Comparison of ENCODE assay signal across 1 cellular context in the genomic region with DNA sequence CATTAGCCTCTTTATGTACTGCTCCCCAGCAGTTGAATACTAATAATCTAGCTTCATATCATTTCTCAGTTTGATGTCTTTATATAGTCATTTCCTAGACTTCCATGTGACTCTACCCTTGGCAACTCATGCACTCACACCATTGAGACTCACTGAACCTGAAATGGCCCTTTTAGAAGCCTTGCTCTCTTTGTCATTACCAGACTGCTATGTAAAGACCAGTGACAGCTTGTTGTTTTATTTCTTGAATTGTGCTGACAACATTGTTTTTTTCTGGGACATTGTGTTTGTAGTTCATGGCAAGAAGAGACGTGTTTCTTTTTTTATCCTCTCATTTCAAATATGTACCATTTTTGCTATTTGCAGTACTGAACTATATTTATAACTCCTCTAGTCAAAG.
TF ChIP-seq lines count a peak whose summit lies in the region.

No MANE protein-coding gene starts in this region.

TF ChIP-seq in GM23338, 12 proteins besides CTCF, POLR2A, EP300 and RAD21 (continued from another document):
- TF ChIP-seq, protein P1, sequence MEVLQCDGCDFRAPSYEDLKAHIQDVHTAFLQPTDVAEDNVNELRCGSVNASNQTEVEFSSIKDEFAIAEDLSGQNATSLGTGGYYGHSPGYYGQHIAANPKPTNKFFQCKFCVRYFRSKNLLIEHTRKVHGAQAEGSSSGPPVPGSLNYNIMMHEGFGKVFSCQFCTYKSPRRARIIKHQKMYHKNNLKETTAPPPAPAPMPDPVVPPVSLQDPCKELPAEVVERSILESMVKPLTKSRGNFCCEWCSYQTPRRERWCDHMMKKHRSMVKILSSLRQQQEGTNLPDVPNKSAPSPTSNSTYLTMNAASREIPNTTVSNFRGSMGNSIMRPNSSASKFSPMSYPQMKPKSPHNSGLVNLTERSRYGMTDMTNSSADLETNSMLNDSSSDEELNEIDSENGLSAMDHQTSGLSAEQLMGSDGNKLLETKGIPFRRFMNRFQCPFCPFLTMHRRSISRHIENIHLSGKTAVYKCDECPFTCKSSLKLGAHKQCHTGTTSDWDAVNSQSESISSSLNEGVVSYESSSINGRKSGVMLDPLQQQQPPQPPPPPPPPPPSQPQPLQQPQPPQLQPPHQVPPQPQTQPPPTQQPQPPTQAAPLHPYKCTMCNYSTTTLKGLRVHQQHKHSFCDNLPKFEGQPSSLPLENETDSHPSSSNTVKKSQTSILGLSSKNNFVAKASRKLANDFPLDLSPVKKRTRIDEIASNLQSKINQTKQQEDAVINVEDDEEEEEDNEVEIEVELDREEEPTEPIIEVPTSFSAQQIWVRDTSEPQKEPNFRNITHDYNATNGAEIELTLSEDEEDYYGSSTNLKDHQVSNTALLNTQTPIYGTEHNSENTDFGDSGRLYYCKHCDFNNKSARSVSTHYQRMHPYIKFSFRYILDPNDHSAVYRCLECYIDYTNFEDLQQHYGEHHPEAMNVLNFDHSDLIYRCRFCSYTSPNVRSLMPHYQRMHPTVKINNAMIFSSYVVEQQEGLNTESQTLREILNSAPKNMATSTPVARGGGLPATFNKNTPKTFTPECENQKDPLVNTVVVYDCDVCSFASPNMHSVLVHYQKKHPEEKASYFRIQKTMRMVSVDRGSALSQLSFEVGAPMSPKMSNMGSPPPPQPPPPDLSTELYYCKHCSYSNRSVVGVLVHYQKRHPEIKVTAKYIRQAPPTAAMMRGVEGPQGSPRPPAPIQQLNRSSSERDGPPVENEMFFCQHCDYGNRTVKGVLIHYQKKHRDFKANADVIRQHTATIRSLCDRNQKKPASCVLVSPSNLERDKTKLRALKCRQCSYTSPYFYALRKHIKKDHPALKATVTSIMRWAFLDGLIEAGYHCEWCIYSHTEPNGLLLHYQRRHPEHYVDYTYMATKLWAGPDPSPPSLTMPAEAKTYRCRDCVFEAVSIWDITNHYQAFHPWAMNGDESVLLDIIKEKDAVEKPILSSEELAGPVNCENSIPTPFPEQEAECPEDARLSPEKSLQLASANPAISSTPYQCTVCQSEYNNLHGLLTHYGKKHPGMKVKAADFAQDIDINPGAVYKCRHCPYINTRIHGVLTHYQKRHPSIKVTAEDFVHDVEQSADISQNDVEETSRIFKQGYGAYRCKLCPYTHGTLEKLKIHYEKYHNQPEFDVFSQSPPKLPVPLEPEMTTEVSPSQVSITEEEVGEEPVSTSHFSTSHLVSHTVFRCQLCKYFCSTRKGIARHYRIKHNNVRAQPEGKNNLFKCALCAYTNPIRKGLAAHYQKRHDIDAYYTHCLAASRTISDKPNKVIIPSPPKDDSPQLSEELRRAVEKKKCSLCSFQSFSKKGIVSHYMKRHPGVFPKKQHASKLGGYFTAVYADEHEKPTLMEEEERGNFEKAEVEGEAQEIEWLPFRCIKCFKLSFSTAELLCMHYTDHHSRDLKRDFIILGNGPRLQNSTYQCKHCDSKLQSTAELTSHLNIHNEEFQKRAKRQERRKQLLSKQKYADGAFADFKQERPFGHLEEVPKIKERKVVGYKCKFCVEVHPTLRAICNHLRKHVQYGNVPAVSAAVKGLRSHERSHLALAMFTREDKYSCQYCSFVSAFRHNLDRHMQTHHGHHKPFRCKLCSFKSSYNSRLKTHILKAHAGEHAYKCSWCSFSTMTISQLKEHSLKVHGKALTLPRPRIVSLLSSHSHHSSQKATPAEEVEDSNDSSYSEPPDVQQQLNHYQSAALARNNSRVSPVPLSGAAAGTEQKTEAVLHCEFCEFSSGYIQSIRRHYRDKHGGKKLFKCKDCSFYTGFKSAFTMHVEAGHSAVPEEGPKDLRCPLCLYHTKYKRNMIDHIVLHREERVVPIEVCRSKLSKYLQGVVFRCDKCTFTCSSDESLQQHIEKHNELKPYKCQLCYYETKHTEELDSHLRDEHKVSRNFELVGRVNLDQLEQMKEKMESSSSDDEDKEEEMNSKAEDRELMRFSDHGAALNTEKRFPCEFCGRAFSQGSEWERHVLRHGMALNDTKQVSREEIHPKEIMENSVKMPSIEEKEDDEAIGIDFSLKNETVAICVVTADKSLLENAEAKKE (CRISPR knock-in tag; IDR thresholded peaks at IDR 0.05): no peak
- TF ChIP-seq NANOG (IDR thresholded peaks at IDR 0.05; ENCODE audit: borderline replicate concordance): no peak
